Comparison of ENCODE assay signal across 24 cellular contexts in the genomic region with DNA sequence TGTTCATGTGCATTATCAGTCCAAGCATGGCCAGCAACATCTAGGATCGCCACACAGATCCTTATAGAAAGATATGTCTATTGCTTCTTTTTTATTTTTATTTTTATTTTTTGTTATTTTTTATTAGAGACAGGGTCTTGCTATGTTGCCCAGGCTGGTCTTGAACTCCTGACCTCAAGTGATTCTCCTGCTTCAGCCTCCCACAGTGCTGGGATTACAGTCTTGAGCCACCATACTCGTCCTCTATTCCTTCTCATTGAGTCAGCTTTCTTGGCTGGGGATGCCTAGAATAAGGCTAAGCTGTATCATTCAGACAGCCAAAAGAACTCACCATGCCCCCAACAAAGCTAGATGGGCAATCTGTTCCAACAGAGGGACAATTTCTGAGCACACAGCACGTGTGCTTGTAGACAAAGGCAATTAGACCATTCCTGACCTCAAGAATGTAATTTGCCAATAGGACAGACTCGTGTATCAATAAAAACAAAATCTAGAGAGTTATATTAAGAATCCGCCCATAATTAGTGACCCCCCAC.
"Had no signal": no experiment of that assay in that cellular context is flagged by ENCODE, and none has a peak within 500 bp of the region (broad histone marks: within the 10 kb centered on the region; RNA-seq: fewer than 3 reads in every experiment).

No MANE protein-coding gene starts in this region.

- H3K36me3 ChIP-seq: gastroesophageal sphincter, left ventricle myocardium inferior, lower lobe of right lung, pancreas, stomach, thoracic aorta, upper lobe of left lung, uterus had no signal

- H3K9me3 ChIP-seq: esophagus squamous epithelium, gastroesophageal sphincter, left ventricle myocardium inferior, lower lobe of right lung, pancreas, stomach, thoracic aorta, upper lobe of left lung, uterus had no signal

- H3K36me3 Mint-ChIP-seq: immature natural killer cell, memory B cell, natural killer cell had no signal

- H3K4me3 Mint-ChIP-seq: effector memory CD8-positive, alpha-beta T cell; immature natural killer cell; memory B cell; mesothelial cell of epicardium; natural killer cell; neural crest cell had no signal

- ATAC-seq: effector memory CD8-positive, alpha-beta T cell; gastroesophageal sphincter; lower lobe of right lung; natural killer cell; pancreas; right cardiac atrium had no signal

- DNase-seq: effector memory CD8-positive, alpha-beta T cell; esophagus squamous epithelium; foreskin fibroblast; glutamatergic neuron; immature natural killer cell; left ventricle myocardium inferior; lower lobe of right lung; natural killer cell; occipital lobe; pancreas; right cardiac atrium; small intestine; stimulated activated CD4-positive, alpha-beta T cell treated with anti-CD3 and anti-CD28 coated beads, Interleukin-12 subunit alpha, Interleukin-12 subunit beta, amount 100 ng/mL, for 4 hours; stimulated activated naive CD4-positive, alpha-beta T cell; stomach; substantia nigra; upper lobe of left lung; uterus had no signal

- H3K4me1 Mint-ChIP-seq: immature natural killer cell, memory B cell, natural killer cell had no signal

- H3K4me3 ChIP-seq: esophagus squamous epithelium, gastroesophageal sphincter, left ventricle myocardium inferior, lower lobe of right lung, pancreas, stomach, thoracic aorta, upper lobe of left lung, uterus had no signal

- H3K27ac ChIP-seq: esophagus squamous epithelium, gastroesophageal sphincter, left ventricle myocardium inferior, pancreas, stomach, thoracic aorta, uterus had no signal

- H3K27ac Mint-ChIP-seq: effector memory CD8-positive, alpha-beta T cell; immature natural killer cell; memory B cell; mesothelial cell of epicardium; natural killer cell; progenitor cell of endocrine pancreas had no signal

- H3K27me3 Mint-ChIP-seq: progenitor cell of endocrine pancreas had no signal

- H3K4me1 ChIP-seq: gastroesophageal sphincter, stomach, uterus had no signal

- H3K27me3 ChIP-seq: esophagus squamous epithelium, pancreas, stomach, upper lobe of left lung, uterus had no signal
